Comparison of ENCODE assay signal across 3 cellular contexts in the genomic region with DNA sequence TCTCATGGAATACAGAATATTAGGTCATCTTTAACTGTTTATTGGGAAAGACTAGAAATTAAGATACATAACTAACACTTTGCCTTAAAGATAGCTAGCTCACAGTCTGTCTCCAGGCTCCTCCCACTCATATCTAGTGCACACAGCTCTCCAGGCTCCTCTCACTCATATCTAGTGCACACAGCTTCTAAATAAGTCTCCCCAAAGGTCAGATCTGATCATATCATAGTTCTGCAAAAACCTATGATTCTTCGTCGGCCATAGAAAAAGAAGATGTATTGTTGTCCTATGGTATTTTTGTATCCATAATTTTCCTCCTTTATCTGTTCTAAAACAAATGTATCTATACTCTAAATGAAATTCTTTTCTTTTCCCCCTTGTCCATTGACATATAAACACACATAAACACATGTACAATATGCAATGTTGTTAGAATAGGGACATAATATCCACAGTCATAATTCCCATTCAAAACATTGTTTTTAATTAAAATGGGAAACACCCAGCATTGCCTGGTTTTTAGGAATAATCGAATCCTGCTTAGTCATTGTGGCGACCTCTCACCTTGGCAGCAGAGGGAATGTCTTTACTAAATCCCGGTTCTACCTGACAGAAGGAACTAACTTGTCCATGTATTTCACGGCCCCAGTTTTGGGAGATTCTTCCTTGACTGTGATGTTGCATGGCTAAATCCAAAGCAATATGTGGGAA.
TF ChIP-seq lines count a peak whose summit lies in the region.

No MANE protein-coding gene starts in this region.

TF ChIP-seq in HCT116, 20 proteins besides CTCF, POLR2A, EP300 and RAD21:
- no peak for TF ChIP-seq YY1 (IDR thresholded peaks at IDR 0.05; ENCODE audit: extremely low read depth, insufficient replicate concordance, low read depth, low read length)
- TF ChIP-seq ZBTB33 (IDR thresholded peaks at IDR 0.05; ENCODE audit: extremely low read depth, insufficient replicate concordance, low read length), result no peak
- no peak for TF ChIP-seq ZFX (IDR thresholded peaks at IDR 0.05)
- no peak for TF ChIP-seq ZNF274 (IDR thresholded peaks at IDR 0.05; ENCODE audit: low read depth, low read length)
- TF ChIP-seq CBX3 (IDR thresholded peaks at IDR 0.05; ENCODE audit: low read depth), result no peak

TF ChIP-seq in WTC11, 78 proteins besides CTCF, POLR2A, EP300 and RAD21:
- TF ChIP-seq HMGA2 (CRISPR knock-in tag; IDR thresholded peaks at IDR 0.05) (no peak), JUN (CRISPR knock-in tag; IDR thresholded peaks at IDR 0.05) (no peak), ZNF121 (CRISPR knock-in tag; IDR thresholded peaks at IDR 0.05) (no peak), SMAD4 (CRISPR knock-in tag; IDR thresholded peaks at IDR 0.05) (no peak), CBFB (CRISPR knock-in tag; IDR thresholded peaks at IDR 0.05; ENCODE audit: low read depth) (no peak), USF1 (CRISPR knock-in tag; IDR thresholded peaks at IDR 0.05) (no peak)
- TF ChIP-seq, protein P1, sequence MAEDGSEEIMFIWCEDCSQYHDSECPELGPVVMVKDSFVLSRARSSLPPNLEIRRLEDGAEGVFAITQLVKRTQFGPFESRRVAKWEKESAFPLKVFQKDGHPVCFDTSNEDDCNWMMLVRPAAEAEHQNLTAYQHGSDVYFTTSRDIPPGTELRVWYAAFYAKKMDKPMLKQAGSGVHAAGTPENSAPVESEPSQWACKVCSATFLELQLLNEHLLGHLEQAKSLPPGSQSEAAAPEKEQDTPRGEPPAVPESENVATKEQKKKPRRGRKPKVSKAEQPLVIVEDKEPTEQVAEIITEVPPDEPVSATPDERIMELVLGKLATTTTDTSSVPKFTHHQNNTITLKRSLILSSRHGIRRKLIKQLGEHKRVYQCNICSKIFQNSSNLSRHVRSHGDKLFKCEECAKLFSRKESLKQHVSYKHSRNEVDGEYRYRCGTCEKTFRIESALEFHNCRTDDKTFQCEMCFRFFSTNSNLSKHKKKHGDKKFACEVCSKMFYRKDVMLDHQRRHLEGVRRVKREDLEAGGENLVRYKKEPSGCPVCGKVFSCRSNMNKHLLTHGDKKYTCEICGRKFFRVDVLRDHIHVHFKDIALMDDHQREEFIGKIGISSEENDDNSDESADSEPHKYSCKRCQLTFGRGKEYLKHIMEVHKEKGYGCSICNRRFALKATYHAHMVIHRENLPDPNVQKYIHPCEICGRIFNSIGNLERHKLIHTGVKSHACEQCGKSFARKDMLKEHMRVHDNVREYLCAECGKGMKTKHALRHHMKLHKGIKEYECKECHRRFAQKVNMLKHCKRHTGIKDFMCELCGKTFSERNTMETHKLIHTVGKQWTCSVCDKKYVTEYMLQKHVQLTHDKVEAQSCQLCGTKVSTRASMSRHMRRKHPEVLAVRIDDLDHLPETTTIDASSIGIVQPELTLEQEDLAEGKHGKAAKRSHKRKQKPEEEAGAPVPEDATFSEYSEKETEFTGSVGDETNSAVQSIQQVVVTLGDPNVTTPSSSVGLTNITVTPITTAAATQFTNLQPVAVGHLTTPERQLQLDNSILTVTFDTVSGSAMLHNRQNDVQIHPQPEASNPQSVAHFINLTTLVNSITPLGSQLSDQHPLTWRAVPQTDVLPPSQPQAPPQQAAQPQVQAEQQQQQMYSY (CRISPR knock-in tag; IDR thresholded peaks at IDR 0.05), result peak; percentile 70

TF ChIP-seq in HEK293T, 16 proteins besides CTCF, POLR2A, EP300 and RAD21:
- TF ChIP-seq ELF4 (IDR thresholded peaks at IDR 0.05), result no peak
- TF ChIP-seq FOXK2 (IDR thresholded peaks at IDR 0.05), result no peak
- no peak for TF ChIP-seq TARDBP (IDR thresholded peaks at IDR 0.05)
- no peak for TF ChIP-seq ZNF384 (IDR thresholded peaks at IDR 0.05)
- TF ChIP-seq ARNT (IDR thresholded peaks at IDR 0.05), result no peak
- TF ChIP-seq SUZ12 (IDR thresholded peaks at IDR 0.05), result no peak
- no peak for TF ChIP-seq FOXM1 (IDR thresholded peaks at IDR 0.05; ENCODE audit: borderline replicate concordance)
- TF ChIP-seq, protein P2, sequence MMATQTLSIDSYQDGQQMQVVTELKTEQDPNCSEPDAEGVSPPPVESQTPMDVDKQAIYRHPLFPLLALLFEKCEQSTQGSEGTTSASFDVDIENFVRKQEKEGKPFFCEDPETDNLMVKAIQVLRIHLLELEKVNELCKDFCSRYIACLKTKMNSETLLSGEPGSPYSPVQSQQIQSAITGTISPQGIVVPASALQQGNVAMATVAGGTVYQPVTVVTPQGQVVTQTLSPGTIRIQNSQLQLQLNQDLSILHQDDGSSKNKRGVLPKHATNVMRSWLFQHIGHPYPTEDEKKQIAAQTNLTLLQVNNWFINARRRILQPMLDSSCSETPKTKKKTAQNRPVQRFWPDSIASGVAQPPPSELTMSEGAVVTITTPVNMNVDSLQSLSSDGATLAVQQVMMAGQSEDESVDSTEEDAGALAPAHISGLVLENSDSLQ (IDR thresholded peaks at IDR 0.05), result no peak
- TF ChIP-seq FOXA1 (IDR thresholded peaks at IDR 0.05), result no peak
- TF ChIP-seq CTBP1 (IDR thresholded peaks at IDR 0.05; ENCODE audit: borderline replicate concordance), result no peak
